Comparison of ENCODE assay signal across 1 cellular context in genomic region chr19:45514376-45515051, GRCh38.
TF ChIP-seq lines count a peak whose summit lies in the region.

No MANE protein-coding gene starts in this region.

TF ChIP-seq in HepG2, 621 proteins besides CTCF, POLR2A, EP300 and RAD21 (continued from another document and continues in another):
- peak; percentile 39; the same call in 1 of the 2 replicates for TF ChIP-seq TFDP2 (CRISPR knock-in tag; IDR thresholded peaks at IDR 0.05)
- TF ChIP-seq ADNP (CRISPR knock-in tag; IDR thresholded peaks at IDR 0.05) = peak; percentile 92; the same call in 1 of the 2 replicates
- 0 out of 2 replicates have a peak, but pooled peaks have one; percentile 24 for TF ChIP-seq SMAD3 (CRISPR knock-in tag; IDR thresholded peaks at IDR 0.05)
- peak; percentile 66; the same call in 1 of the 2 replicates for TF ChIP-seq ZFY (CRISPR knock-in tag; IDR thresholded peaks at IDR 0.05)
- 0 out of 2 replicates have a peak, but pooled peaks have one; percentile 50 for TF ChIP-seq MTERF4 (CRISPR knock-in tag; IDR thresholded peaks at IDR 0.05)
- TF ChIP-seq CBFB (CRISPR knock-in tag; IDR thresholded peaks at IDR 0.05) = no peak
- TF ChIP-seq FOXP4 (CRISPR knock-in tag; IDR thresholded peaks at IDR 0.05) = peak; percentile 64
- TF ChIP-seq KLF13 (CRISPR knock-in tag; IDR thresholded peaks at IDR 0.05) = no peak
- TF ChIP-seq ZNF567 (CRISPR knock-in tag; IDR thresholded peaks at IDR 0.05; ENCODE audit: borderline replicate concordance) = no peak
- no peak for TF ChIP-seq NKX3-1 (CRISPR knock-in tag; IDR thresholded peaks at IDR 0.05)
- peak; percentile 50; the same call in 1 of the 2 replicates for TF ChIP-seq NCOR1 (IDR thresholded peaks at IDR 0.05; ENCODE audit: borderline replicate concordance, low read length)
- TF ChIP-seq ZNF629 (CRISPR knock-in tag; conservative IDR thresholded peaks at IDR 0.05) = peak; percentile 84
- peak; percentile 39; the same call in 1 of the 2 replicates for TF ChIP-seq POGZ (CRISPR knock-in tag; IDR thresholded peaks at IDR 0.05)
- TF ChIP-seq DMTF1 (CRISPR knock-in tag; IDR thresholded peaks at IDR 0.05) = no peak
- no peak for TF ChIP-seq TBP (CRISPR knock-in tag; IDR thresholded peaks at IDR 0.05)
- no peak for TF ChIP-seq NR2F2 (IDR thresholded peaks at IDR 0.05; ENCODE audit: borderline replicate concordance, low read depth)
- no peak for TF ChIP-seq BATF2 (CRISPR knock-in tag; IDR thresholded peaks at IDR 0.05)
- no peak for TF ChIP-seq PRPF4 (IDR thresholded peaks at IDR 0.05; ENCODE audit: low read depth, low read length, poor library complexity, severe bottlenecking)
- TF ChIP-seq IRF9 (CRISPR knock-in tag; IDR thresholded peaks at IDR 0.05; ENCODE audit: borderline replicate concordance) = peak; percentile 40; the same call in 1 of the 2 replicates
- no peak for TF ChIP-seq SOX13 (IDR thresholded peaks at IDR 0.05)
- peak in 1 of 2 experiments; percentile 60; a peak in 1 of 4 replicates for TF ChIP-seq SOX13 (CRISPR knock-in tag; conservative IDR thresholded peaks at IDR 0.05 in 1 of 2, IDR thresholded peaks at IDR 0.05 in 1 of 2)
- TF ChIP-seq ZBTB43 (CRISPR knock-in tag; conservative IDR thresholded peaks at IDR 0.05) = peak; percentile 63; the same call in 1 of the 2 replicates
- no peak for TF ChIP-seq ETS1 (CRISPR knock-in tag; IDR thresholded peaks at IDR 0.05)
- no peak; the same call in 1 of the 2 replicates for TF ChIP-seq ZNF501 (CRISPR knock-in tag; IDR thresholded peaks at IDR 0.05)
- no peak for TF ChIP-seq ELK4 (CRISPR knock-in tag; IDR thresholded peaks at IDR 0.05; ENCODE audit: borderline replicate concordance)
- no peak; the same call in 1 of the 2 replicates for TF ChIP-seq ZNF792 (CRISPR knock-in tag; IDR thresholded peaks at IDR 0.05)
- no peak; the same call in 1 of the 2 replicates for TF ChIP-seq TFE3 (CRISPR knock-in tag; IDR thresholded peaks at IDR 0.05)
- TF ChIP-seq ZNF766 (CRISPR knock-in tag; IDR thresholded peaks at IDR 0.05; ENCODE audit: borderline replicate concordance) = no peak
- no peak; the same call in 1 of the 2 replicates for TF ChIP-seq ZNF740 (CRISPR knock-in tag; IDR thresholded peaks at IDR 0.05)
- TF ChIP-seq ZSCAN20 (CRISPR knock-in tag; IDR thresholded peaks at IDR 0.05; ENCODE audit: borderline replicate concordance) = no peak
- 0 out of 2 replicates have a peak, but pooled peaks have one; percentile 26 for TF ChIP-seq SAFB2 (CRISPR knock-in tag; IDR thresholded peaks at IDR 0.05; ENCODE audit: borderline replicate concordance, low read depth)
- no peak for TF ChIP-seq FOSL1 (CRISPR knock-in tag; IDR thresholded peaks at IDR 0.05; ENCODE audit: borderline replicate concordance)
- TF ChIP-seq RAD51 (IDR thresholded peaks at IDR 0.05; ENCODE audit: borderline replicate concordance) = no peak
- TF ChIP-seq ZGPAT (CRISPR knock-in tag; IDR thresholded peaks at IDR 0.05) = peak; percentile 86; the same call in 1 of the 2 replicates
- TF ChIP-seq ZNF546 (CRISPR knock-in tag; conservative IDR thresholded peaks at IDR 0.05) = 0 out of 2 replicates have a peak, but pooled peaks have one; percentile 44
- TF ChIP-seq ZNF296 (CRISPR knock-in tag; conservative IDR thresholded peaks at IDR 0.05) = no peak
- TF ChIP-seq THAP9 (CRISPR knock-in tag; IDR thresholded peaks at IDR 0.05; ENCODE audit: borderline replicate concordance) = peak; percentile 35; the same call in 1 of the 2 replicates
- TF ChIP-seq ATM (IDR thresholded peaks at IDR 0.05; ENCODE audit: borderline replicate concordance) = no peak
- peak; percentile 98 for TF ChIP-seq HNRNPL (IDR thresholded peaks at IDR 0.05; ENCODE audit: low read depth, low read length)
- TF ChIP-seq ZFP1 (CRISPR knock-in tag; IDR thresholded peaks at IDR 0.05) = peak; percentile 49; the same call in 1 of the 2 replicates
